In genomic region chr9:77977210-77977611, GRCh38 we compare ENCODE assay signal across 8 cellular contexts. TPM values are rescaled to one million over a fixed set of nuclear protein-coding genes. Genes with fewer than 3 reads are reported as not detected.
DNase-seq lines count a peak whose midpoint lies in the region; ATAC-seq and TF ChIP-seq lines count a peak whose summit lies in the region.

No MANE protein-coding gene starts in this region.

- H3K4me1 ChIP-seq in RWPE2 (ENCODE audit: insufficient read depth, poor library complexity, severe bottlenecking) (peaks cover 40% of the 10 kb centered on the region), adrenal gland (replicated peaks in 1 of 2) (peaks cover 21 to 63% of the 10 kb centered on the region in 2 donors), heart right ventricle (peaks cover 0 to 68% (median 46%) of the 10 kb centered on the region in 9 donors)

- ATAC-seq in RWPE2 (ENCODE audit: low read depth) (no peak), heart right ventricle (peak; percentile 80 to 93 (median 86)), GM19397 (IDR thresholded peaks at IDR 0.05; ENCODE audit: unreplicated experiment) (no peak)

- H3K27me3 ChIP-seq in RWPE2 (ENCODE audit: insufficient read depth, poor library complexity, severe bottlenecking), result no peaks in the 10 kb centered on the region
- no peaks in the 10 kb centered on the region for H3K27me3 ChIP-seq in adrenal gland
- no peaks in the 10 kb centered on the region for H3K27me3 ChIP-seq in heart right ventricle

- DNase-seq in AG04449 (ENCODE audit: low read depth, low spot score), result no peak
- DNase-seq in GM20000 (ENCODE audit: low spot score), result peak; percentile 21
- DNase-seq in RWPE2 (ENCODE audit: low spot score), result no peak
- peak; percentile 49 to 86 (median 66) for DNase-seq in adrenal gland
- DNase-seq in heart right ventricle, result peak; percentile 65 to 66
- peak; percentile 85 for DNase-seq in pulmonary artery endothelial cell (ENCODE audit: low read depth, low spot score)
- no peak for DNase-seq in NCI-H774 (lab: John Stamatoyannopoulos, UW)

- TF ChIP-seq POLR2A in adrenal gland (IDR thresholded peaks at IDR 0.05), result no peak

- H3K4me3 ChIP-seq in AG04449 (ENCODE audit: low read depth, low read length), result no peak overlapping the region
- H3K4me3 ChIP-seq in RWPE2 (ENCODE audit: severe bottlenecking), result no peak overlapping the region
- H3K4me3 ChIP-seq in adrenal gland, result no peak overlapping the region
- no peak overlapping the region for H3K4me3 ChIP-seq in heart right ventricle

- POLR2A ChIA-PET in AG04449 (lab: Yijun Ruan, JAX), result interaction anchor here (0.9 to 1.0 kb wide), 2 partner anchors 54 to 55 kb away, joined by 4 read pairs; no protein-coding TSS in a partner anchor

- intact Hi-C loops in adrenal gland (cut with DNase I), result loop anchor here in 1 of 2 donors (5.0 kb wide), 1 partner anchor 55 kb away; the partner anchor contains the start of gene GNAQ
- intact Hi-C loops in heart right ventricle (cut with DNase I), result loop anchor here in 5 of 10 donors (1.0 to 10.0 kb wide), 4 partner anchors 50 to 58 kb away; partner anchors contain the start of gene GNAQ (in 1 of the 5)

- H3K27ac ChIP-seq in RWPE2 (ENCODE audit: poor library complexity, severe bottlenecking) (no peak overlapping the region), adrenal gland (no peak overlapping the region), heart right ventricle (peak overlapping the region in 7 of 10 donors; percentile 28 to 80 (median 63))

- H3K36me3 ChIP-seq in RWPE2 (ENCODE audit: low read depth) (peaks cover 5% of the 10 kb centered on the region), adrenal gland (replicated peaks in 1 of 2) (no peaks in the 10 kb centered on the region), heart right ventricle (no peaks in the 10 kb centered on the region)

- WGBS in adrenal gland, 4 donors, result 40 to 56% (median 52%) methylated on average over 4 of the region's 4 CpGs
- WGBS in heart right ventricle, 2 donors, result 52 to 66% methylated on average over 4 of the region's 4 CpGs

- TF ChIP-seq CTCF in AG04449 (IDR thresholded peaks at IDR 0.05; ENCODE audit: insufficient read depth, low read length, missing control alignments) (peak; percentile 51), GM20000 (IDR thresholded peaks at IDR 0.05; ENCODE audit: extremely low read depth, missing control alignments) (no peak), RWPE2 (IDR thresholded peaks at IDR 0.05; ENCODE audit: poor library complexity, severe bottlenecking) (peak; percentile 40), adrenal gland (IDR thresholded peaks at IDR 0.05) (peak; percentile 14 to 72 (median 52)), heart right ventricle (IDR thresholded peaks at IDR 0.05) (peak in 8 of 9 donors; percentile 29 to 73 (median 61))

- CTCF ChIA-PET in AG04449 (lab: Yijun Ruan, JAX), result interaction anchor here (0.7 to 7.7 kb wide), 46 partner anchors 10 to 279 kb away, joined by 3 to 146 read pairs (median 4); partner anchors contain the start of gene GNAQ

- H3K9me3 ChIP-seq in RWPE2 (ENCODE audit: severe bottlenecking), result peaks cover 2% of the 10 kb centered on the region
- no peaks in the 10 kb centered on the region for H3K9me3 ChIP-seq in adrenal gland (replicated peaks in 1 of 3)
- no peaks in the 10 kb centered on the region for H3K9me3 ChIP-seq in heart right ventricle

RNA-seq across cellular contexts. Expression of gene GNAQ, which starts 54.4 kb away (rescaled TPM):
- total RNA-seq in adrenal gland (10 to 100 TPM; 36.3 to 71.7 (median 51.6) TPM), heart right ventricle (10 to 100 TPM in 9 of 10 donors, 1 to 10 TPM in 1; 6.9 to 19.8 (median 13.8) TPM), pulmonary artery endothelial cell (37.2 and 39.8 TPM in 2 replicates)
- polyA plus RNA-seq in adrenal gland (10 to 100 TPM; 15.8 to 44.2 (median 24.6) TPM), heart right ventricle (10 to 100 TPM in 1 of 2 donors, 1 to 10 TPM in 1; 5.4 to 10.6 TPM)

Comparison
In these comparisons a context has a peak if more than half of its experiments do, and no peak if none do; other contexts are left out.
1. DNase-seq: peak in GM20000 (single experiment), adrenal gland (7 of 7), heart right ventricle (2 of 2) and pulmonary artery endothelial cell (single experiment); none in AG04449 (single experiment), RWPE2 (single experiment) and NCI-H774 (single experiment).
2. ATAC-seq: peak in heart right ventricle (8 of 8); none in RWPE2 (single experiment) and GM19397 (single experiment).
3. H3K27ac ChIP-seq: peak in heart right ventricle (7 of 10); none in RWPE2 (single experiment) and adrenal gland (0 of 5).